ENCODE assay signal across 8 cellular contexts in the genomic region with DNA sequence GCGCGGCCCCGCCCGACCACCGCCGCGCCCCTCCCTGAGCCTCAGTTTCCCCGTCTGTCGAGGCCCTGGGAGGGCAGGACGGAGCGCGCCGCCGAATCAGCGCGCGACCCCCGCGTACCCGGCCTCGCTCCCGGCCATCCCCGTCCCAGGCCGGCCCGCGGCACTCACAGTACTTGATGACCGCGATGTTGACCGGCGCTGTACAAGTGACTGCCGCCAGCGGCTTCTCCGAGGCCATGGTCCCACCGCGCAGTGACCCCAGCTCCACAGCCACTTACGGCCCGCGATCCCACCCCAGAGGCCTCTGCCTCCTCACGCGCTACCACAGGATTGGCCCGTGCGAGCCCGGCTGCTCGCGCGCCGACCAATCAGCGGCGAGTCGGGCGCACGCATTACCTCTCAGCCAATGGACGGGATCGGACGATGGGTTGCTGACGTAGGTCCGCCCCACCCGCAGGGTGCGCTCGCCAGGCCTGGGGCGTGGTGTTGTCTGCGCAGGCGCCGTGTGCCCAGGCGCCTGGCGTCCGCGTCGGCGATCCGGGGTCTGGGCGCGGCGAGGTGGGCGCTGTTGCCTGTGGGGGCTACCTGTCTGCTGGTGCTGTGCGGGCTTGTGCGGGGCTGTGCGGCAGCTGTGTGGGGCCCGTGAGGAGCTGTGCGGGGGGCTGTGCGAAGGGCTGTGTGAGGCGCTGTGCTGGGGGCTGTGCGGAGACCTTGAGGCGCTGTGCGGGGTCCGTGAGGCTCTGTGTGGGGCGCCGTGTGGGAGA. TPM values are rescaled to one million over a fixed set of nuclear protein-coding genes. Genes with fewer than 3 reads are reported as not detected.
DNase-seq lines count a peak whose midpoint lies in the region; ATAC-seq and TF ChIP-seq lines count a peak whose summit lies in the region.

A gene with protein sequence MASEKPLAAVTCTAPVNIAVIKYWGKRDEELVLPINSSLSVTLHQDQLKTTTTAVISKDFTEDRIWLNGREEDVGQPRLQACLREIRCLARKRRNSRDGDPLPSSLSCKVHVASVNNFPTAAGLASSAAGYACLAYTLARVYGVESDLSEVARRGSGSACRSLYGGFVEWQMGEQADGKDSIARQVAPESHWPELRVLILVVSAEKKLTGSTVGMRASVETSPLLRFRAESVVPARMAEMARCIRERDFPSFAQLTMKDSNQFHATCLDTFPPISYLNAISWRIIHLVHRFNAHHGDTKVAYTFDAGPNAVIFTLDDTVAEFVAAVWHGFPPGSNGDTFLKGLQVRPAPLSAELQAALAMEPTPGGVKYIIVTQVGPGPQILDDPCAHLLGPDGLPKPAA (minus strand): TSS at position 249 of the 764 bp plus-strand sequence. CDS start 11 bp downstream, at position 238.

- peak within 1 kb of the TSS; percentile 93 for H3K4me3 Mint-ChIP-seq in HFFc6
- H3K4me3 Mint-ChIP-seq in activated naive CD4-positive, alpha-beta T cell treated with anti-CD3 and anti-CD28 coated beads, Interleukin-2, amount 50 U/mL, for 24 hours = peak within 1 kb of the TSS; percentile 91

- H3K4me3 ChIP-seq in GM06990 (replicated peaks; ENCODE audit: low read depth, low read length) (peak within 1 kb of the TSS; percentile 97), NB4 (ENCODE audit: low read depth, low read length) (peak within 1 kb of the TSS; percentile 76)

- peak; percentile 80 for TF ChIP-seq POLR2A in NB4 (IDR thresholded peaks at IDR 0.05; ENCODE audit: extremely low read depth, insufficient read length)

- peaks cover 8% of the 10 kb centered on the region; the same call in 1 of the 2 replicates for H3K36me3 Mint-ChIP-seq in HFFc6 (ENCODE audit: low read depth)
- H3K36me3 Mint-ChIP-seq in activated naive CD4-positive, alpha-beta T cell treated with anti-CD3 and anti-CD28 coated beads, Interleukin-2, amount 50 U/mL, for 24 hours = no peaks in the 10 kb centered on the region

- ATAC-seq in SK-N-SH treated with all-trans-retinoic acid at 6 μM for 48 hours = peak; percentile 99

- H3K36me3 ChIP-seq in GM06990 (ENCODE audit: control insufficient read depth, insufficient read depth, low read length) = peaks cover 8% of the 10 kb centered on the region

- no peaks in the 10 kb centered on the region for H3K9me3 Mint-ChIP-seq in HFFc6
- H3K9me3 Mint-ChIP-seq in activated naive CD4-positive, alpha-beta T cell treated with anti-CD3 and anti-CD28 coated beads, Interleukin-2, amount 50 U/mL, for 24 hours = no peaks in the 10 kb centered on the region

- H3K27ac Mint-ChIP-seq in HFFc6 = peak within 1 kb of the TSS; percentile 81
- H3K27ac Mint-ChIP-seq in activated naive CD4-positive, alpha-beta T cell treated with anti-CD3 and anti-CD28 coated beads, Interleukin-2, amount 50 U/mL, for 24 hours = peak within 1 kb of the TSS; percentile 94

- TF ChIP-seq CTCF in GM06990 (IDR thresholded peaks at IDR 0.05; ENCODE audit: insufficient read depth, low read length, poor library complexity, severe bottlenecking) (peak; percentile 26), HFFc6 (IDR thresholded peaks at IDR 0.05) (peak; percentile 24; the same call in 1 of the 2 replicates), NB4 (IDR thresholded peaks at IDR 0.05; ENCODE audit: low read depth, low read length) (no peak)

- peaks cover 17% of the 10 kb centered on the region for H3K4me1 Mint-ChIP-seq in HFFc6 (ENCODE audit: low read depth)
- H3K4me1 Mint-ChIP-seq in activated naive CD4-positive, alpha-beta T cell treated with anti-CD3 and anti-CD28 coated beads, Interleukin-2, amount 50 U/mL, for 24 hours = peaks cover 16% of the 10 kb centered on the region

- H3K27ac ChIP-seq in temporal lobe (ENCODE audit: low read depth, low read length) = peak within 1 kb of the TSS; percentile 44

- H3K27me3 ChIP-seq in GM06990 (replicated peaks; ENCODE audit: control insufficient read depth, insufficient read depth, low read length) = no peaks in the 10 kb centered on the region

- no peaks in the 10 kb centered on the region; the same call in 1 of the 2 replicates for H3K27me3 Mint-ChIP-seq in HFFc6 (ENCODE audit: insufficient read depth)
- H3K27me3 Mint-ChIP-seq in activated naive CD4-positive, alpha-beta T cell treated with anti-CD3 and anti-CD28 coated beads, Interleukin-2, amount 50 U/mL, for 24 hours = no peaks in the 10 kb centered on the region

- DNase-seq in GM06990 (ENCODE audit: extremely low read depth, insufficient read length) (peak; percentile 99), HFFc6 (peak; percentile 97), NB4 (ENCODE audit: low read depth) (peak; percentile 99), globus pallidus (ENCODE audit: low spot score) (peak; percentile 97), occipital lobe (lab: John Stamatoyannopoulos, UW) (peak; percentile 97)

TF ChIP-seq in SK-N-SH treated with all-trans-retinoic acid at 6 μM for 48 hours, 23 proteins besides CTCF, POLR2A, EP300 and RAD21 (continues in another document):
- TF ChIP-seq TCF4 (CRISPR knock-in tag; IDR thresholded peaks at IDR 0.05; ENCODE audit: borderline replicate concordance) (no peak), PPARA (CRISPR knock-in tag; IDR thresholded peaks at IDR 0.05; ENCODE audit: borderline replicate concordance) (no peak), TOX (CRISPR knock-in tag; IDR thresholded peaks at IDR 0.05; ENCODE audit: borderline replicate concordance) (no peak), RARB (CRISPR knock-in tag; IDR thresholded peaks at IDR 0.05) (no peak), ZNF8 (CRISPR knock-in tag; IDR thresholded peaks at IDR 0.05) (no peak), ZFP3 (CRISPR knock-in tag; IDR thresholded peaks at IDR 0.05) (no peak), CSDC2 (CRISPR knock-in tag; IDR thresholded peaks at IDR 0.05) (no peak)
- TF ChIP-seq, protein P1, sequence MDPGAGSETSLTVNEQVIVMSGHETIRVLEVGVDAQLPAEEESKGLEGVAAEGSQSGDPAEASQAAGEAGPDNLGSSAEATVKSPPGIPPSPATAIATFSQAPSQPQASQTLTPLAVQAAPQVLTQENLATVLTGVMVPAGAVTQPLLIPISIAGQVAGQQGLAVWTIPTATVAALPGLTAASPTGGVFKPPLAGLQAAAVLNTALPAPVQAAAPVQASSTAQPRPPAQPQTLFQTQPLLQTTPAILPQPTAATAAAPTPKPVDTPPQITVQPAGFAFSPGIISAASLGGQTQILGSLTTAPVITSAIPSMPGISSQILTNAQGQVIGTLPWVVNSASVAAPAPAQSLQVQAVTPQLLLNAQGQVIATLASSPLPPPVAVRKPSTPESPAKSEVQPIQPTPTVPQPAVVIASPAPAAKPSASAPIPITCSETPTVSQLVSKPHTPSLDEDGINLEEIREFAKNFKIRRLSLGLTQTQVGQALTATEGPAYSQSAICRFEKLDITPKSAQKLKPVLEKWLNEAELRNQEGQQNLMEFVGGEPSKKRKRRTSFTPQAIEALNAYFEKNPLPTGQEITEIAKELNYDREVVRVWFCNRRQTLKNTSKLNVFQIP (CRISPR knock-in tag; IDR thresholded peaks at IDR 0.05; ENCODE audit: borderline replicate concordance, low read depth) = no peak
- TF ChIP-seq, protein P2, sequence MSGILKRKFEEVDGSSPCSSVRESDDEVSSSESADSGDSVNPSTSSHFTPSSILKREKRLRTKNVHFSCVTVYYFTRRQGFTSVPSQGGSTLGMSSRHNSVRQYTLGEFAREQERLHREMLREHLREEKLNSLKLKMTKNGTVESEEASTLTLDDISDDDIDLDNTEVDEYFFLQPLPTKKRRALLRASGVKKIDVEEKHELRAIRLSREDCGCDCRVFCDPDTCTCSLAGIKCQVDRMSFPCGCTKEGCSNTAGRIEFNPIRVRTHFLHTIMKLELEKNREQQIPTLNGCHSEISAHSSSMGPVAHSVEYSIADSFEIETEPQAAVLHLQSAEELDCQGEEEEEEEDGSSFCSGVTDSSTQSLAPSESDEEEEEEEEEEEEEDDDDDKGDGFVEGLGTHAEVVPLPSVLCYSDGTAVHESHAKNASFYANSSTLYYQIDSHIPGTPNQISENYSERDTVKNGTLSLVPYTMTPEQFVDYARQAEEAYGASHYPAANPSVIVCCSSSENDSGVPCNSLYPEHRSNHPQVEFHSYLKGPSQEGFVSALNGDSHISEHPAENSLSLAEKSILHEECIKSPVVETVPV (CRISPR knock-in tag; IDR thresholded peaks at IDR 0.05) = no peak
- TF ChIP-seq, protein P3, sequence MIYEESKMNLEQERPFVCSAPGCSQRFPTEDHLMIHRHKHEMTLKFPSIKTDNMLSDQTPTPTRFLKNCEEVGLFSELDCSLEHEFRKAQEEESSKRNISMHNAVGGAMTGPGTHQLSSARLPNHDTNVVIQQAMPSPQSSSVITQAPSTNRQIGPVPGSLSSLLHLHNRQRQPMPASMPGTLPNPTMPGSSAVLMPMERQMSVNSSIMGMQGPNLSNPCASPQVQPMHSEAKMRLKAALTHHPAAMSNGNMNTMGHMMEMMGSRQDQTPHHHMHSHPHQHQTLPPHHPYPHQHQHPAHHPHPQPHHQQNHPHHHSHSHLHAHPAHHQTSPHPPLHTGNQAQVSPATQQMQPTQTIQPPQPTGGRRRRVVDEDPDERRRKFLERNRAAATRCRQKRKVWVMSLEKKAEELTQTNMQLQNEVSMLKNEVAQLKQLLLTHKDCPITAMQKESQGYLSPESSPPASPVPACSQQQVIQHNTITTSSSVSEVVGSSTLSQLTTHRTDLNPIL (CRISPR knock-in tag; IDR thresholded peaks at IDR 0.05; ENCODE audit: low read depth) = no peak
- TF ChIP-seq, protein P4, sequence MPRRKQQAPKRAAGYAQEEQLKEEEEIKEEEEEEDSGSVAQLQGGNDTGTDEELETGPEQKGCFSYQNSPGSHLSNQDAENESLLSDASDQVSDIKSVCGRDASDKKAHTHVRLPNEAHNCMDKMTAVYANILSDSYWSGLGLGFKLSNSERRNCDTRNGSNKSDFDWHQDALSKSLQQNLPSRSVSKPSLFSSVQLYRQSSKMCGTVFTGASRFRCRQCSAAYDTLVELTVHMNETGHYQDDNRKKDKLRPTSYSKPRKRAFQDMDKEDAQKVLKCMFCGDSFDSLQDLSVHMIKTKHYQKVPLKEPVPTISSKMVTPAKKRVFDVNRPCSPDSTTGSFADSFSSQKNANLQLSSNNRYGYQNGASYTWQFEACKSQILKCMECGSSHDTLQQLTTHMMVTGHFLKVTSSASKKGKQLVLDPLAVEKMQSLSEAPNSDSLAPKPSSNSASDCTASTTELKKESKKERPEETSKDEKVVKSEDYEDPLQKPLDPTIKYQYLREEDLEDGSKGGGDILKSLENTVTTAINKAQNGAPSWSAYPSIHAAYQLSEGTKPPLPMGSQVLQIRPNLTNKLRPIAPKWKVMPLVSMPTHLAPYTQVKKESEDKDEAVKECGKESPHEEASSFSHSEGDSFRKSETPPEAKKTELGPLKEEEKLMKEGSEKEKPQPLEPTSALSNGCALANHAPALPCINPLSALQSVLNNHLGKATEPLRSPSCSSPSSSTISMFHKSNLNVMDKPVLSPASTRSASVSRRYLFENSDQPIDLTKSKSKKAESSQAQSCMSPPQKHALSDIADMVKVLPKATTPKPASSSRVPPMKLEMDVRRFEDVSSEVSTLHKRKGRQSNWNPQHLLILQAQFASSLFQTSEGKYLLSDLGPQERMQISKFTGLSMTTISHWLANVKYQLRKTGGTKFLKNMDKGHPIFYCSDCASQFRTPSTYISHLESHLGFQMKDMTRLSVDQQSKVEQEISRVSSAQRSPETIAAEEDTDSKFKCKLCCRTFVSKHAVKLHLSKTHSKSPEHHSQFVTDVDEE (CRISPR knock-in tag; IDR thresholded peaks at IDR 0.05) = no peak

RNA-seq across cellular contexts. Expression of the gene that starts here (rescaled TPM):
- total RNA-seq in HFFc6 (2021; fragmentation: NEBNext Ultra II Directional; extraction: Animal tissue kit (Norgen Biotek cat#: 25700)) = 10 to 100 TPM; 21.1 to 28.0 (median 24.0) TPM
- total RNA-seq in occipital lobe (48.8 TPM), temporal lobe (48.9 TPM)

Comparison
In these comparisons a context has a peak if more than half of its experiments do, and no peak if none do; other contexts are left out.
1. Peak in every context shown above with its lines: DNase-seq, ATAC-seq, H3K4me3 ChIP-seq and H3K27ac ChIP-seq.